8 cellular contexts compared by ENCODE assay signal in the genomic region with DNA sequence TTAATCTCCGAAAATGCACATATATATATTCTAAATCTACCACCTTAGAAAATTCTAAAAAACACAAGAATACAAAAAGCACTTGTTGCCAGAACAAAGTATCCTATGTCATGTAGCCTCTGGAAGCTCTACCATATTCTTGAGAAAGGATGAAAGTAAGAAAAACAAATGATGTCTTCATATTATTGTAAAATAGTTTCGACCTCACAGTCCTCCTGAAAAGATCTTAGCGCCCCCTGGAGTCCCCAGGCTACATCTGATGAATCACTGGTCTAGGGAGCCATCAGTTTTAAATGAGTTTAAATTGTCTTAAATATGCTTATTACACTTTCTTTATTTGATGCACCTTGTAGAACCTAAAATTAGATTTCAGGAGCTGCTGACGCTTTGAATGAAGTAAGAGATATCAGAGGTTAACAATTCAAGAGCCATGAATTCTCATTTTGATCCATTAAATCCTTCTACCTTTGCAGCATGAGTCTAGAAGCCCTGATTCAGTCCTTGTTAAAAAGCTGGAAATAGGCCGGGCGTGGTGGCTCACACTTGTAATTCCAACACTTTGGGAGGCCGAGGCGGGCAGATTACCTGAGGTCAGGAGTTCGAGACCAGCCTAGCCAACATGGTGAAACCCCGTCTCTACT.
DNase-seq lines count a peak whose midpoint lies in the region; ATAC-seq, FAIRE-seq and TF ChIP-seq lines count a peak whose summit lies in the region.

No MANE protein-coding gene starts in this region.

- POLR2A ChIA-PET in endothelial cell of umbilical vein (lab: Charles Lee) = no interaction called here

- H3K27ac ChIP-seq in endothelial cell of umbilical vein (ENCODE audit: insufficient read depth, low read depth, low read length) (no peak overlapping the region), transverse colon (no peak overlapping the region)

- H3K36me3 Mint-ChIP-seq in activated CD4-positive, alpha-beta T cell treated with anti-CD3 and anti-CD28 coated beads, Interleukin-2, amount 10 ng/mL, durations not matched to agents 24 days and 14 days (ENCODE audit: low read depth) = no peaks in the 10 kb centered on the region
- no peaks in the 10 kb centered on the region for H3K36me3 Mint-ChIP-seq in natural killer cell treated with Interleukin-12 subunit alpha and Interleukin-12 subunit beta and Interleukin-15 and Interleukin-18, amount 100 ng/mL, for 72 hours

- in situ Hi-C loops in transverse colon (cut with MboI; ENCODE audit: low pct_ligation_motif_present in 1 of 4, low pct_unique_long_range_greater_than_20kb in 1 of 4, low sequenced_read_pairs in 3 of 4) = loop anchor here in 1 of 4 donors (10.0 kb wide), 1 partner anchor 112 kb away; no protein-coding TSS in a partner anchor

- H3K4me2 ChIP-seq in endothelial cell of umbilical vein (ENCODE audit: insufficient read depth, low read length) = no peak overlapping the region

- ATAC-seq in activated CD4-positive, CD25-positive, alpha-beta regulatory T cell treated with anti-CD3 and anti-CD28 coated beads, Interleukin-2, amount 50 U/mL, for 24 hours = no peak
- no peak for ATAC-seq in natural killer cell treated with Interleukin-12 subunit alpha and Interleukin-12 subunit beta and Interleukin-15 and Interleukin-18, amount 100 ng/mL, for 72 hours

- 55 to 58% methylated on average over 10 of the region's 10 CpGs for WGBS in transverse colon (ENCODE audit: low coverage in 1 of 2), 2 donors

- no peaks in the 10 kb centered on the region for H3K36me3 ChIP-seq in endothelial cell of umbilical vein (ENCODE audit: control insufficient read depth in 2 of 2, extremely low read depth in 1 of 2, insufficient read depth in 2 of 2, low read length in 2 of 2)
- H3K36me3 ChIP-seq in transverse colon = no peaks in the 10 kb centered on the region

- no TSS peak for BruUV-seq in endothelial cell of umbilical vein (replicated peaks; lab: Mats Ljungman, UMichigan)

- H3K4me3 Mint-ChIP-seq in activated CD4-positive, alpha-beta T cell treated with anti-CD3 and anti-CD28 coated beads, Interleukin-2, amount 10 ng/mL, durations not matched to agents 24 days and 14 days = no peak overlapping the region
- no peak overlapping the region for H3K4me3 Mint-ChIP-seq in natural killer cell treated with Interleukin-12 subunit alpha and Interleukin-12 subunit beta and Interleukin-15 and Interleukin-18, amount 100 ng/mL, for 72 hours

- H3K4me1 Mint-ChIP-seq in activated CD4-positive, alpha-beta T cell treated with anti-CD3 and anti-CD28 coated beads, Interleukin-2, amount 10 ng/mL, durations not matched to agents 24 days and 14 days = no peaks in the 10 kb centered on the region
- H3K4me1 Mint-ChIP-seq in natural killer cell treated with Interleukin-12 subunit alpha and Interleukin-12 subunit beta and Interleukin-15 and Interleukin-18, amount 100 ng/mL, for 72 hours (ENCODE audit: low read depth in 2 of 2) = no peaks in the 10 kb centered on the region

- no peaks in the 10 kb centered on the region for H4K20me1 ChIP-seq in endothelial cell of umbilical vein (replicated peaks; ENCODE audit: control insufficient read depth, extremely low read depth, insufficient read depth, low read length)

- TF ChIP-seq CTCF in endothelial cell of umbilical vein (IDR thresholded peaks at IDR 0.05; ENCODE audit: extremely low read depth in 1 of 2, insufficient read depth in 1 of 2, low read depth in 1 of 2, low read length in 2 of 2) = peak; percentile 72 to 75
- peak; percentile 36 to 66 (median 62) for TF ChIP-seq CTCF in transverse colon (IDR thresholded peaks at IDR 0.05)

- dilution Hi-C loops in endothelial cell of umbilical vein (cut with MboI; ENCODE audit: extremely low pct_ligation_motif_present, low sequenced_read_pairs) = no loop called here

- no peak overlapping the region for H3K4me3 ChIP-seq in endothelial cell of umbilical vein (replicated peaks in 1 of 3; ENCODE audit: insufficient read depth in 1 of 3, low read depth in 1 of 3, low read length in 3 of 3)
- no peak overlapping the region for H3K4me3 ChIP-seq in transverse colon

- H3K9me1 ChIP-seq in endothelial cell of umbilical vein (replicated peaks; ENCODE audit: control insufficient read depth, extremely low read depth, insufficient read depth, low read length) = no peaks in the 10 kb centered on the region

- no peaks in the 10 kb centered on the region for H3K79me2 ChIP-seq in endothelial cell of umbilical vein (ENCODE audit: control insufficient read depth, insufficient read depth, low read length)

- H3K9me3 Mint-ChIP-seq in activated CD4-positive, alpha-beta T cell treated with anti-CD3 and anti-CD28 coated beads, Interleukin-2, amount 10 ng/mL, durations not matched to agents 24 days and 14 days = no peaks in the 10 kb centered on the region
- H3K9me3 Mint-ChIP-seq in natural killer cell treated with Interleukin-12 subunit alpha and Interleukin-12 subunit beta and Interleukin-15 and Interleukin-18, amount 100 ng/mL, for 72 hours = no peaks in the 10 kb centered on the region

- H3K4me1 ChIP-seq in endothelial cell of umbilical vein (ENCODE audit: control insufficient read depth, extremely low read depth, insufficient read depth, low read length) (no peaks in the 10 kb centered on the region), transverse colon (peaks cover 7 to 14% (median 9%) of the 10 kb centered on the region in 4 donors)

- H3K27me3 ChIP-seq in endothelial cell of umbilical vein (ENCODE audit: control insufficient read depth in 2 of 2, insufficient read depth in 2 of 2, low read length in 2 of 2) (no peaks in the 10 kb centered on the region), transverse colon (no peaks in the 10 kb centered on the region)

- peaks cover 12% of the 10 kb centered on the region for H3K27me3 Mint-ChIP-seq in activated CD4-positive, alpha-beta T cell treated with anti-CD3 and anti-CD28 coated beads, Interleukin-2, amount 10 ng/mL, durations not matched to agents 24 days and 14 days
- peaks cover 0 to 2% of the 10 kb centered on the region in 2 donors for H3K27me3 Mint-ChIP-seq in natural killer cell treated with Interleukin-12 subunit alpha and Interleukin-12 subunit beta and Interleukin-15 and Interleukin-18, amount 100 ng/mL, for 72 hours

- no peak overlapping the region for H3K27ac Mint-ChIP-seq in activated CD4-positive, alpha-beta T cell treated with anti-CD3 and anti-CD28 coated beads, Interleukin-2, amount 10 ng/mL, durations not matched to agents 24 days and 14 days
- no peak overlapping the region for H3K27ac Mint-ChIP-seq in natural killer cell treated with Interleukin-12 subunit alpha and Interleukin-12 subunit beta and Interleukin-15 and Interleukin-18, amount 100 ng/mL, for 72 hours

- no peak for TF ChIP-seq POLR2A in endothelial cell of umbilical vein (IDR thresholded peaks at IDR 0.05; ENCODE audit: low read depth, low read length)
- no peak for TF ChIP-seq POLR2A in transverse colon (IDR thresholded peaks at IDR 0.05)

- FAIRE-seq in endothelial cell of umbilical vein (lab: Jason Lieb, UNC) = peak; percentile 71

- intact Hi-C loops in activated CD4-positive, alpha-beta T cell treated with anti-CD3 and anti-CD28 coated beads, Interleukin-2, amount 10 ng/mL, durations not matched to agents 24 days and 14 days (cut with micrococcal nuclease) = loop anchor here (1.0 to 2.0 kb wide), 3 partner anchors 112 to 145 kb away; no protein-coding TSS in a partner anchor
- intact Hi-C loops in endothelial cell of umbilical vein (cut with micrococcal nuclease) = loop anchor here (1.0 to 2.0 kb wide), 4 partner anchors 100 to 145 kb away; no protein-coding TSS in a partner anchor
- intact Hi-C loops in transverse colon (cut with DNase I; ENCODE audit: low total_unique reads) = no loop called here

- peak; percentile 8 for DNase-seq in activated CD4-positive, CD25-positive, alpha-beta regulatory T cell treated with anti-CD3 and anti-CD28 coated beads, Interleukin-2, amount 50 U/mL, for 16 hours (ENCODE audit: low read depth, low spot score)
- DNase-seq in NCI-H1694 treated with DMSO at 0.1 percent for 48 hours (lab: John Stamatoyannopoulos, UW) = peak; percentile 55
- peak; percentile 82 for DNase-seq in activated CD4-positive, alpha-beta T cell treated with anti-CD3 and anti-CD28 coated beads, Interleukin-2, amount 10 ng/mL, durations not matched to agents 24 days and 14 days
- DNase-seq in endothelial cell of umbilical vein (ENCODE audit: low read depth, low spot score) = peak; percentile 71
- DNase-seq in natural killer cell treated with Interleukin-12 subunit alpha and Interleukin-12 subunit beta and Interleukin-15 and Interleukin-18, amount 100 ng/mL, for 72 hours (ENCODE audit: low spot score) = peak; percentile 70
- DNase-seq in transverse colon = peak; percentile 55
- no peak for DNase-seq in T1000 (lab: John Stamatoyannopoulos, UW)

- TF ChIP-seq EP300 in transverse colon (IDR thresholded peaks at IDR 0.05; ENCODE audit: low read depth) = no peak

- H2AFZ ChIP-seq in endothelial cell of umbilical vein (ENCODE audit: low read depth, low read length) = no peak overlapping the region

- no peak overlapping the region for H3K9ac ChIP-seq in endothelial cell of umbilical vein (replicated peaks; ENCODE audit: extremely low read depth, insufficient read depth, low read length)

- CTCF ChIA-PET in endothelial cell of umbilical vein (lab: Charles Lee) = interaction anchor here (0.7 to 3.6 kb wide), 28 partner anchors 9 to 149 kb away, joined by 3 to 31 read pairs (median 4); no protein-coding TSS in a partner anchor

- H3K9me3 ChIP-seq in endothelial cell of umbilical vein (replicated peaks; ENCODE audit: control insufficient read depth, insufficient read depth, low read length) (no peaks in the 10 kb centered on the region), transverse colon (no peaks in the 10 kb centered on the region)

TF ChIP-seq in endothelial cell of umbilical vein, 7 proteins besides CTCF, POLR2A, EP300 and RAD21:
- TF ChIP-seq FOS (IDR thresholded peaks at IDR 0.05; ENCODE audit: borderline replicate concordance, insufficient read depth, low read length) (peak; percentile 49), JUN (IDR thresholded peaks at IDR 0.05; ENCODE audit: borderline replicate concordance, insufficient read depth, insufficient read length, low read depth) (no peak)
